29 cellular contexts compared by ENCODE assay signal in genomic region chr11:66708701-66709100, GRCh38. TPM values are rescaled to one million over a fixed set of nuclear protein-coding genes. Genes with fewer than 3 reads are reported as not detected.
"Had no signal": no experiment of that assay in that cellular context is flagged by ENCODE, and none has a peak within 500 bp of the region (broad histone marks: within the 10 kb centered on the region; RNA-seq: fewer than 3 reads in every experiment).

No MANE protein-coding gene starts in this region.

- H3K36me3 ChIP-seq: left lung, neutrophil, ovary, right atrium auricular region, thoracic aorta, vagina had no signal

- H3K4me1 ChIP-seq: left lung, right atrium auricular region, tibial nerve, vagina had no signal

- H3K4me2 ChIP-seq: smooth muscle cell had no signal

- H3K4me3 ChIP-seq: left lung, lung, ovary, right atrium auricular region, right lobe of liver, smooth muscle cell, thoracic aorta, tibial nerve, vagina had no signal

- H3K4me3 Mint-ChIP-seq: immature natural killer cell; mesothelial cell of epicardium; naive B cell; natural killer cell; stimulated activated memory B cell treated with anti-CD40 and anti-IgM and Interleukin-4, amounts not matched to agents 10 μg/mL and 1 μg/mL and 100 μg/mL, for 72 hours; stimulated activated naive CD8-positive, alpha-beta T cell treated with anti-CD3 and anti-CD28 coated beads, Interleukin-15, amount 100 ng/mL, for 72 hours; type B pancreatic cell had no signal

- H3K9me3 Mint-ChIP-seq: immature natural killer cell; mesothelial cell of epicardium; naive B cell; natural killer cell; stimulated activated memory B cell treated with anti-CD40 and anti-IgM and Interleukin-4, amounts not matched to agents 10 μg/mL and 1 μg/mL and 100 μg/mL, for 72 hours; stimulated activated naive CD8-positive, alpha-beta T cell treated with anti-CD3 and anti-CD28 coated beads, Interleukin-15, amount 100 ng/mL, for 72 hours; type B pancreatic cell had no signal

- H3K27me3 ChIP-seq: left lung, ovary, right atrium auricular region, right lobe of liver, tibial nerve, vagina had no signal

- H3K4me1 Mint-ChIP-seq: immature natural killer cell; mesothelial cell of epicardium; naive B cell; natural killer cell; stimulated activated memory B cell treated with anti-CD40 and anti-IgM and Interleukin-4, amounts not matched to agents 10 μg/mL and 1 μg/mL and 100 μg/mL, for 72 hours; stimulated activated naive CD8-positive, alpha-beta T cell treated with anti-CD3 and anti-CD28 coated beads, Interleukin-15, amount 100 ng/mL, for 72 hours had no signal

- H3K27ac ChIP-seq: left lung, neutrophil, ovary, right atrium auricular region, right lobe of liver, thoracic aorta, tibial nerve, vagina had no signal

- ATAC-seq: left colon; left lung; natural killer cell; right lobe of liver; stimulated activated memory B cell treated with anti-CD40 and anti-IgM and Interleukin-4, amounts not matched to agents 10 μg/mL and 1 μg/mL and 100 μg/mL, for 72 hours; stimulated activated naive CD8-positive, alpha-beta T cell treated with anti-CD3 and anti-CD28 coated beads, Interleukin-15, amount 100 ng/mL, for 72 hours had no signal

- H3K9me3 ChIP-seq: left lung, neutrophil, ovary, right atrium auricular region, right lobe of liver, thoracic aorta, tibial nerve, vagina had no signal

- H3K36me3 Mint-ChIP-seq: immature natural killer cell; naive B cell; natural killer cell; stimulated activated memory B cell treated with anti-CD40 and anti-IgM and Interleukin-4, amounts not matched to agents 10 μg/mL and 1 μg/mL and 100 μg/mL, for 72 hours had no signal

- H3K27ac Mint-ChIP-seq: immature natural killer cell; mesothelial cell of epicardium; naive B cell; natural killer cell; progenitor cell of endocrine pancreas; stimulated activated memory B cell treated with anti-CD40 and anti-IgM and Interleukin-4, amounts not matched to agents 10 μg/mL and 1 μg/mL and 100 μg/mL, for 72 hours; stimulated activated naive CD8-positive, alpha-beta T cell treated with anti-CD3 and anti-CD28 coated beads, Interleukin-15, amount 100 ng/mL, for 72 hours; type B pancreatic cell had no signal

- DNase-seq: hypothalamus; immature natural killer cell; kidney; left colon; mesendoderm; naive B cell; natural killer cell; occipital lobe; ovary; stimulated activated CD4-positive, alpha-beta T cell treated with anti-CD3 and anti-CD28 coated beads, Interleukin-1b, Interleukin-23, amount 100 ng/mL, for 48 hours; stimulated activated CD4-positive, alpha-beta T cell treated with anti-CD3 and anti-CD28 coated beads, Interleukin-2, amount 100 ng/mL, for 48 hours; stimulated activated CD4-positive, alpha-beta T cell treated with anti-CD3 and anti-CD28 coated beads, Interleukin-4, amount 100 ng/mL, for 4 hours; stimulated activated CD8-positive, alpha-beta memory T cell treated with anti-CD3 and anti-CD28 coated beads, Interleukin-4, amount 100 ng/mL, for 48 hours; stimulated activated naive CD4-positive, alpha-beta T cell treated with Interleukin-2 at 50 U/mL for 16 hours; stimulated activated naive CD8-positive, alpha-beta T cell treated with anti-CD3 and anti-CD28 coated beads, Interleukin-15, amount 100 ng/mL, for 72 hours; substantia nigra had no signal

- H3K27me3 Mint-ChIP-seq: progenitor cell of endocrine pancreas, type B pancreatic cell had no signal

RNA-seq across cellular contexts. Expression of gene SPTBN2, which starts 20.3 kb away (rescaled TPM):
- polyA plus RNA-seq: immature natural killer cell had no signal
